ENCODE assay signal across 2 cellular contexts in genomic region chr7:117479480-117480224, GRCh38.
A peak's percentile ranks its signal among the peaks of the same experiment; 100 is the strongest.
TF ChIP-seq lines count a peak whose summit lies in the region.

Gene CFTR (plus strand): TSS chr7:117480025. CDS start chr7:117480095, 70 bp downstream.

TF ChIP-seq in IMR-90, 13 proteins besides CTCF, POLR2A, EP300 and RAD21:
- TF ChIP-seq MXI1 (IDR thresholded peaks at IDR 0.05; ENCODE audit: borderline replicate concordance, low read depth, low read length) (no peak), MAZ (IDR thresholded peaks at IDR 0.05; ENCODE audit: borderline replicate concordance, low read depth, low read length) (no peak), CEBPB (IDR thresholded peaks at IDR 0.05; ENCODE audit: low read depth, low read length) (no peak), NFE2L2 (IDR thresholded peaks at IDR 0.05; ENCODE audit: low read depth, low read length) (no peak), FOS (IDR thresholded peaks at IDR 0.05; ENCODE audit: low read depth, low read length) (no peak), CHD1 (IDR thresholded peaks at IDR 0.05; ENCODE audit: low read depth, low read length) (no peak), RFX5 (IDR thresholded peaks at IDR 0.05; ENCODE audit: low read depth, low read length) (no peak), MAFK (IDR thresholded peaks at IDR 0.05; ENCODE audit: low read depth, low read length) (no peak), RCOR1 (IDR thresholded peaks at IDR 0.05; ENCODE audit: insufficient replicate concordance, low read length) (no peak), BHLHE40 (IDR thresholded peaks at IDR 0.05; ENCODE audit: low read depth, low read length) (no peak), SMC3 (IDR thresholded peaks at IDR 0.05; ENCODE audit: low read depth, low read length) (no peak)
- TF ChIP-seq, protein P1, sequence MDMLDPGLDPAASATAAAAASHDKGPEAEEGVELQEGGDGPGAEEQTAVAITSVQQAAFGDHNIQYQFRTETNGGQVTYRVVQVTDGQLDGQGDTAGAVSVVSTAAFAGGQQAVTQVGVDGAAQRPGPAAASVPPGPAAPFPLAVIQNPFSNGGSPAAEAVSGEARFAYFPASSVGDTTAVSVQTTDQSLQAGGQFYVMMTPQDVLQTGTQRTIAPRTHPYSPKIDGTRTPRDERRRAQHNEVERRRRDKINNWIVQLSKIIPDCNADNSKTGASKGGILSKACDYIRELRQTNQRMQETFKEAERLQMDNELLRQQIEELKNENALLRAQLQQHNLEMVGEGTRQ (IDR thresholded peaks at IDR 0.05; ENCODE audit: low read depth, low read length) = no peak
- TF ChIP-seq, protein P2, sequence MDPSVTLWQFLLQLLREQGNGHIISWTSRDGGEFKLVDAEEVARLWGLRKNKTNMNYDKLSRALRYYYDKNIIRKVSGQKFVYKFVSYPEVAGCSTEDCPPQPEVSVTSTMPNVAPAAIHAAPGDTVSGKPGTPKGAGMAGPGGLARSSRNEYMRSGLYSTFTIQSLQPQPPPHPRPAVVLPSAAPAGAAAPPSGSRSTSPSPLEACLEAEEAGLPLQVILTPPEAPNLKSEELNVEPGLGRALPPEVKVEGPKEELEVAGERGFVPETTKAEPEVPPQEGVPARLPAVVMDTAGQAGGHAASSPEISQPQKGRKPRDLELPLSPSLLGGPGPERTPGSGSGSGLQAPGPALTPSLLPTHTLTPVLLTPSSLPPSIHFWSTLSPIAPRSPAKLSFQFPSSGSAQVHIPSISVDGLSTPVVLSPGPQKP (IDR thresholded peaks at IDR 0.05; ENCODE audit: borderline replicate concordance, low read depth, low read length) = no peak

TF ChIP-seq in endothelial cell of umbilical vein, 7 proteins besides CTCF, POLR2A, EP300 and RAD21:
- TF ChIP-seq EZH2 (IDR thresholded peaks at IDR 0.05; ENCODE audit: borderline replicate concordance, low read depth, low read length, severe bottlenecking) (peak; percentile 12), GATA2 (IDR thresholded peaks at IDR 0.05; ENCODE audit: insufficient read depth, insufficient read length, low read depth, low read length) (no peak), FOS (IDR thresholded peaks at IDR 0.05; ENCODE audit: borderline replicate concordance, insufficient read depth, low read length) (no peak), POLR2AphosphoS5 (IDR thresholded peaks at IDR 0.05; ENCODE audit: insufficient read depth, low read depth, low read length) (no peak)
- TF ChIP-seq, protein P3, sequence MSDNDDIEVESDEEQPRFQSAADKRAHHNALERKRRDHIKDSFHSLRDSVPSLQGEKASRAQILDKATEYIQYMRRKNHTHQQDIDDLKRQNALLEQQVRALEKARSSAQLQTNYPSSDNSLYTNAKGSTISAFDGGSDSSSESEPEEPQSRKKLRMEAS (IDR thresholded peaks at IDR 0.05; ENCODE audit: insufficient read depth, insufficient read length) = no peak
